ENCODE assay signal across 3 cellular contexts in genomic region chr17:78876954-78877517, GRCh38. TPM values are rescaled to one million over a fixed set of nuclear protein-coding genes. Genes with fewer than 3 reads are reported as not detected.
"Had no signal": no experiment of that assay in that cellular context is flagged by ENCODE, and none has a peak within 500 bp of the region (broad histone marks: within the 10 kb centered on the region; RNA-seq: fewer than 3 reads in every experiment).

No MANE protein-coding gene starts in this region.

RNA-seq across cellular contexts. Expression of gene CEP295NL, which starts 26.0 kb away (rescaled TPM):
- total RNA-seq: activated CD8-positive, alpha-beta memory T cell treated with anti-CD3 and anti-CD28 coated beads for 36 hours; activated T-cell treated with anti-CD3 and anti-CD28 coated beads, Interleukin-2, amount 50 U/mL, for 4 hours; activated T-helper 2 cell treated with anti-CD3 and anti-CD28 coated beads, Interferon-gamma antibody, Interleukin-2, Interleukin-4, amounts not matched to agents 10 μg/mL and 5 μg/mL and 100 μg/mL, durations not matched to agents 14 hours and 24 hours and 36 hours had no signal
